ENCODE assay signal across 8 cellular contexts in genomic region chr1:220045356-220046051, GRCh38. TPM values are rescaled to one million over a fixed set of nuclear protein-coding genes. Genes with fewer than 3 reads are reported as not detected.
DNase-seq lines count a peak whose midpoint lies in the region; ATAC-seq, FAIRE-seq and TF ChIP-seq lines count a peak whose summit lies in the region.

No MANE protein-coding gene starts in this region.

- H3K9me3 ChIP-seq in GM23248 (ENCODE audit: low read depth) (no peaks in the 10 kb centered on the region), endothelial cell of umbilical vein (replicated peaks; ENCODE audit: control insufficient read depth, insufficient read depth, low read length) (no peaks in the 10 kb centered on the region)

- dilution Hi-C loops in endothelial cell of umbilical vein (cut with MboI; ENCODE audit: extremely low pct_ligation_motif_present, low sequenced_read_pairs), result no loop called here

- H3K9me3 Mint-ChIP-seq in neural crest cell, result no peaks in the 10 kb centered on the region

- peak overlapping the region; percentile 92 for H3K27ac Mint-ChIP-seq in neural crest cell (ENCODE audit: unreplicated experiment)

- H3K27me3 ChIP-seq in GM23248 (replicated peaks; ENCODE audit: insufficient read depth) (no peaks in the 10 kb centered on the region), endothelial cell of umbilical vein (ENCODE audit: control insufficient read depth in 2 of 2, insufficient read depth in 2 of 2, low read length in 2 of 2) (no peaks in the 10 kb centered on the region)

- TF ChIP-seq POLR2A in endothelial cell of umbilical vein (IDR thresholded peaks at IDR 0.05; ENCODE audit: low read depth, low read length), result no peak

- peaks cover 14% of the 10 kb centered on the region for H3K4me1 ChIP-seq in GM23248 (ENCODE audit: insufficient read depth)
- H3K4me1 ChIP-seq in endothelial cell of umbilical vein (ENCODE audit: control insufficient read depth, extremely low read depth, insufficient read depth, low read length), result peaks cover 10% of the 10 kb centered on the region

- peak overlapping the region; percentile 83 for H3K27ac ChIP-seq in GM23248
- H3K27ac ChIP-seq in endothelial cell of umbilical vein (ENCODE audit: insufficient read depth, low read depth, low read length), result peak overlapping the region; percentile 1

- POLR2A ChIA-PET in endothelial cell of umbilical vein (lab: Charles Lee), result no interaction called here

- peaks cover 23% of the 10 kb centered on the region for H3K4me1 Mint-ChIP-seq in neural crest cell

- H2AFZ ChIP-seq in GM23248 (peak overlapping the region; percentile 97), endothelial cell of umbilical vein (ENCODE audit: low read depth, low read length) (peak overlapping the region; percentile 28)

- peak overlapping the region; percentile 92 for H3K4me3 ChIP-seq in GM23248
- H3K4me3 ChIP-seq in endothelial cell of umbilical vein (replicated peaks in 1 of 3; ENCODE audit: insufficient read depth in 1 of 3, low read depth in 1 of 3, low read length in 3 of 3), result peak overlapping the region; percentile 79 to 98 (median 86)

- H4K20me1 ChIP-seq in GM23248 (ENCODE audit: insufficient read depth), result peaks cover 6% of the 10 kb centered on the region
- no peaks in the 10 kb centered on the region for H4K20me1 ChIP-seq in endothelial cell of umbilical vein (replicated peaks; ENCODE audit: control insufficient read depth, extremely low read depth, insufficient read depth, low read length)

- WGBS in GM23248 (ENCODE audit: low coverage in 1 of 2, low lambda C conversion rate in 2 of 2, missing lambda C conversion rate in 2 of 2), 2 experiments, result 20 to 22% methylated on average over 17 of the region's 17 CpGs

- peak; percentile 14 for DNase-seq in DMS114 treated with DMSO at 0.1 percent for 48 hours (lab: John Stamatoyannopoulos, UW; ENCODE audit: unreplicated experiment)
- no peak for DNase-seq in GM23248
- peak; percentile 7 for DNase-seq in SK-N-DZ (ENCODE audit: low spot score)
- peak; percentile 41 for DNase-seq in endothelial cell of umbilical vein (ENCODE audit: low read depth, low spot score)
- no peak for DNase-seq in neural crest cell (ENCODE audit: low read depth, low spot score)
- DNase-seq in T1000 (lab: John Stamatoyannopoulos, UW), result no peak
- no peak for DNase-seq in HCEC 1CT

- no peaks in the 10 kb centered on the region for H3K36me3 Mint-ChIP-seq in neural crest cell (ENCODE audit: low read depth)

- H3K9me1 ChIP-seq in endothelial cell of umbilical vein (replicated peaks; ENCODE audit: control insufficient read depth, extremely low read depth, insufficient read depth, low read length), result no peaks in the 10 kb centered on the region

- no peaks in the 10 kb centered on the region for H3K9me2 ChIP-seq in GM23248 (ENCODE audit: insufficient read depth)

- H3K27me3 Mint-ChIP-seq in neural crest cell (ENCODE audit: low read depth), result no peaks in the 10 kb centered on the region

- ATAC-seq in HG02840 (IDR thresholded peaks at IDR 0.05; ENCODE audit: low FRiP score, unreplicated experiment), result no peak

- peak overlapping the region; percentile 95 for H3K4me3 Mint-ChIP-seq in neural crest cell

- H3K9ac ChIP-seq in GM23248 (peak overlapping the region; percentile 93), endothelial cell of umbilical vein (replicated peaks; ENCODE audit: extremely low read depth, insufficient read depth, low read length) (peak overlapping the region; percentile 48)

- no peaks in the 10 kb centered on the region for H3F3A ChIP-seq in GM23248 (ENCODE audit: insufficient read depth)

- H3K4me2 ChIP-seq in GM23248 (ENCODE audit: unreplicated experiment) (peak overlapping the region; percentile 76), endothelial cell of umbilical vein (ENCODE audit: insufficient read depth, low read length) (peak overlapping the region; percentile 91)

- BruUV-seq in endothelial cell of umbilical vein (replicated peaks; lab: Mats Ljungman, UMichigan), result no TSS peak

- TF ChIP-seq CTCF in endothelial cell of umbilical vein (IDR thresholded peaks at IDR 0.05; ENCODE audit: extremely low read depth in 1 of 2, insufficient read depth in 1 of 2, low read depth in 1 of 2, low read length in 2 of 2) (no peak), neural crest cell (conservative IDR thresholded peaks at IDR 0.05) (no peak)

- CTCF ChIA-PET in endothelial cell of umbilical vein (lab: Charles Lee), result interaction anchor here (0.6 to 1.2 kb wide), 6 partner anchors 13 to 144 kb away, joined by 3 to 5 read pairs (median 3); no protein-coding TSS in a partner anchor

- in situ Hi-C loops in GM23248 (cut with MboI), result no loop called here

- intact Hi-C loops in endothelial cell of umbilical vein (cut with micrococcal nuclease), result loop anchor here (1.0 kb wide), 3 partner anchors 44 to 49 kb away; partner anchors contain the start of genes BPNT1 and IARS2

- peak; percentile 8 for FAIRE-seq in endothelial cell of umbilical vein (lab: Jason Lieb, UNC)

- H3K79me2 ChIP-seq in GM23248 (ENCODE audit: insufficient read depth) (peaks cover 68% of the 10 kb centered on the region), endothelial cell of umbilical vein (ENCODE audit: control insufficient read depth, insufficient read depth, low read length) (peaks cover 44% of the 10 kb centered on the region)

- H3K36me3 ChIP-seq in GM23248 (ENCODE audit: low read depth) (no peaks in the 10 kb centered on the region; the same call in 1 of the 2 replicates), endothelial cell of umbilical vein (ENCODE audit: control insufficient read depth in 2 of 2, extremely low read depth in 1 of 2, insufficient read depth in 2 of 2, low read length in 2 of 2) (no peaks in the 10 kb centered on the region)

TF ChIP-seq in endothelial cell of umbilical vein, 7 proteins besides CTCF, POLR2A, EP300 and RAD21:
- TF ChIP-seq GATA2 (IDR thresholded peaks at IDR 0.05; ENCODE audit: insufficient read depth, insufficient read length, low read depth, low read length) (no peak), JUN (IDR thresholded peaks at IDR 0.05; ENCODE audit: borderline replicate concordance, insufficient read depth, insufficient read length, low read depth) (no peak), POLR2AphosphoS5 (IDR thresholded peaks at IDR 0.05; ENCODE audit: insufficient read depth, low read depth, low read length) (no peak), FOS (IDR thresholded peaks at IDR 0.05; ENCODE audit: borderline replicate concordance, insufficient read depth, low read length) (no peak), MAX (IDR thresholded peaks at IDR 0.05; ENCODE audit: insufficient read depth, insufficient read length) (no peak), MYC (IDR thresholded peaks at IDR 0.05; ENCODE audit: low read depth, low read length) (no peak), EZH2 (IDR thresholded peaks at IDR 0.05; ENCODE audit: borderline replicate concordance, low read depth, low read length, severe bottlenecking) (no peak)

RNA-seq across cellular contexts. Expression of gene EPRS1, which starts 0.8 kb away (rescaled TPM):
- 141 and 151 TPM in 2 replicates for total RNA-seq in GM23248 (2014; rRNA removed; shearing (Covaris generic))
- polyA plus RNA-seq in GM23248 (2016; fragmentation: Nextera tagmentation; extraction: Ambion mirVana), result 167 and 169 TPM in 2 replicates
- polyA plus RNA-seq in SK-N-DZ (2014; cell fraction: cytosol; rRNA removed), result 64.8 and 70.6 TPM in 2 replicates
- polyA plus RNA-seq in SK-N-DZ (2014; cell fraction: nucleus; rRNA removed), result 32.6 and 40.6 TPM in 2 replicates
- total RNA-seq in endothelial cell of umbilical vein, result 103 and 109 TPM in 2 replicates
- polyA plus RNA-seq in endothelial cell of umbilical vein, result 22.2 and 22.9 TPM in 2 replicates
- 33.0 and 40.8 TPM in 2 replicates for polyA plus RNA-seq in endothelial cell of umbilical vein (2011; cell fraction: cytosol; rRNA removed)
- polyA plus RNA-seq in endothelial cell of umbilical vein (2011; cell fraction: nucleus; rRNA removed), result 44.4 and 52.8 TPM in 2 replicates
- polyA plus RNA-seq in endothelial cell of umbilical vein (2012), result 84.0 and 113 TPM in 2 replicates
- polyA minus RNA-seq in endothelial cell of umbilical vein, result 69.6 and 73.7 TPM in 2 replicates
- 79.7 TPM for polyA minus RNA-seq in endothelial cell of umbilical vein (2011; cell fraction: cytosol; rRNA and poly(A)+ RNA removed)
- 27.3 and 43.9 TPM in 2 replicates for polyA minus RNA-seq in endothelial cell of umbilical vein (2011; cell fraction: nucleus; rRNA and poly(A)+ RNA removed)
- 98.7 TPM in 2 replicates for total RNA-seq in neural crest cell

RNA-seq across cellular contexts. Expression of gene BPNT1, which starts 44.1 kb away (rescaled TPM):
- total RNA-seq in GM23248 (2014; rRNA removed; shearing (Covaris generic)), result 25.1 and 36.7 TPM in 2 replicates
- polyA plus RNA-seq in GM23248 (2016; fragmentation: Nextera tagmentation; extraction: Ambion mirVana) (12.0 and 12.2 TPM in 2 replicates), endothelial cell of umbilical vein (22.9 and 29.0 TPM in 2 replicates)
- 45.5 and 51.5 TPM in 2 replicates for polyA plus RNA-seq in SK-N-DZ (2014; cell fraction: cytosol; rRNA removed)
- polyA plus RNA-seq in SK-N-DZ (2014; cell fraction: nucleus; rRNA removed), result 18.1 and 21.8 TPM in 2 replicates
- total RNA-seq in endothelial cell of umbilical vein (17.4 and 20.3 TPM in 2 replicates), neural crest cell (20.2 and 21.1 TPM in 2 replicates)
- 31.5 and 35.7 TPM in 2 replicates for polyA plus RNA-seq in endothelial cell of umbilical vein (2011; cell fraction: cytosol; rRNA removed)
- polyA plus RNA-seq in endothelial cell of umbilical vein (2011; cell fraction: nucleus; rRNA removed), result 25.8 and 32.3 TPM in 2 replicates
- 20.8 and 34.4 TPM in 2 replicates for polyA plus RNA-seq in endothelial cell of umbilical vein (2012)
- polyA minus RNA-seq in endothelial cell of umbilical vein, result 66.0 and 68.3 TPM in 2 replicates
- 23.6 TPM for polyA minus RNA-seq in endothelial cell of umbilical vein (2011; cell fraction: cytosol; rRNA and poly(A)+ RNA removed)
- polyA minus RNA-seq in endothelial cell of umbilical vein (2011; cell fraction: nucleus; rRNA and poly(A)+ RNA removed), result 8.6 and 15.0 TPM in 2 replicates

RNA-seq across cellular contexts. Expression of gene IARS2, which starts 48.4 kb away (rescaled TPM):
- 93.3 and 98.5 TPM in 2 replicates for total RNA-seq in GM23248 (2014; rRNA removed; shearing (Covaris generic))
- 67.0 and 67.1 TPM in 2 replicates for polyA plus RNA-seq in GM23248 (2016; fragmentation: Nextera tagmentation; extraction: Ambion mirVana)
- 76.8 and 80.6 TPM in 2 replicates for polyA plus RNA-seq in SK-N-DZ (2014; cell fraction: cytosol; rRNA removed)
- 99.6 and 126 TPM in 2 replicates for polyA plus RNA-seq in SK-N-DZ (2014; cell fraction: nucleus; rRNA removed)
- 57.6 and 62.8 TPM in 2 replicates for total RNA-seq in endothelial cell of umbilical vein
- 9.2 and 15.5 TPM in 2 replicates for polyA plus RNA-seq in endothelial cell of umbilical vein
- polyA plus RNA-seq in endothelial cell of umbilical vein (2011; cell fraction: cytosol; rRNA removed), result 17.9 and 18.5 TPM in 2 replicates
- 16.3 and 16.7 TPM in 2 replicates for polyA plus RNA-seq in endothelial cell of umbilical vein (2011; cell fraction: nucleus; rRNA removed)
- polyA plus RNA-seq in endothelial cell of umbilical vein (2012), result 54.0 and 72.1 TPM in 2 replicates
- polyA minus RNA-seq in endothelial cell of umbilical vein, result 40.3 and 55.1 TPM in 2 replicates
- 19.8 TPM for polyA minus RNA-seq in endothelial cell of umbilical vein (2011; cell fraction: cytosol; rRNA and poly(A)+ RNA removed)
- 13.7 and 22.7 TPM in 2 replicates for polyA minus RNA-seq in endothelial cell of umbilical vein (2011; cell fraction: nucleus; rRNA and poly(A)+ RNA removed)
- 65.1 and 66.9 TPM in 2 replicates for total RNA-seq in neural crest cell

Comparison
In these comparisons a context has a peak if more than half of its experiments do, and no peak if none do; other contexts are left out.
1. DNase-seq: peak in DMS114 treated with DMSO at 0.1 percent for 48 hours (single experiment), SK-N-DZ (single experiment) and endothelial cell of umbilical vein (single experiment); none in GM23248 (single experiment), neural crest cell (single experiment), T1000 (single experiment) and HCEC 1CT (single experiment).